1 cellular context compared by ENCODE assay signal in genomic region chr1:154716012-154716411, GRCh38.
TF ChIP-seq lines count a peak whose summit lies in the region.

No MANE protein-coding gene starts in this region.

TF ChIP-seq in HEK293, 187 proteins besides CTCF, POLR2A, EP300 and RAD21 (continued from another document):
- TF ChIP-seq ZNF148 (tag by site-specific recombination; IDR thresholded peaks at IDR 0.05; ENCODE audit: borderline replicate concordance) = no peak
- no peak for TF ChIP-seq IKZF3 (tag by site-specific recombination; IDR thresholded peaks at IDR 0.05)
- TF ChIP-seq ZSCAN18 (tag by site-specific recombination; IDR thresholded peaks at IDR 0.05) = no peak
- TF ChIP-seq ZNF280D (tag by site-specific recombination; IDR thresholded peaks at IDR 0.05) = no peak
